ENCODE assay signal across 9 cellular contexts in genomic region chr4:40992472-40993298, GRCh38.
DNase-seq lines count a peak whose midpoint lies in the region; ATAC-seq and TF ChIP-seq lines count a peak whose summit lies in the region.
"Had no signal": no experiment of that assay in that cellular context is flagged by ENCODE, and none has a peak within 500 bp of the region (broad histone marks: within the 10 kb centered on the region; RNA-seq: fewer than 3 reads in every experiment).

No MANE protein-coding gene starts in this region.

- H3K27me3 ChIP-seq in right atrium auricular region (no peaks in the 10 kb centered on the region), RWPE2 (ENCODE audit: insufficient read depth, poor library complexity, severe bottlenecking) (no peaks in the 10 kb centered on the region), kidney epithelial cell (ENCODE audit: control insufficient read depth, insufficient read depth, low read length) (no peaks in the 10 kb centered on the region)

- DNase-seq in left cardiac atrium = no peak
- DNase-seq in right atrium auricular region (ENCODE audit: low spot score) = no peak
- no peak for DNase-seq in RWPE2 (ENCODE audit: low spot score)
- peak; percentile 45 for DNase-seq in kidney epithelial cell (ENCODE audit: low read depth)
- DNase-seq in stimulated activated effector memory CD8-positive, alpha-beta T cell treated with anti-CD3 and anti-CD28 coated beads, Interleukin-12 subunit alpha, Interleukin-12 subunit beta, amount 100 ng/mL, for 72 hours (ENCODE audit: low spot score in 2 of 2) = no peak
- DNase-seq in mesenteric fat pad (ENCODE audit: low spot score) = no peak
- DNase-seq in stimulated activated CD4-positive, alpha-beta T cell treated with anti-CD3 and anti-CD28 coated beads, Interleukin-15, amount 100 ng/mL, for 24 hours = no peak
- DNase-seq: DND-41 had no signal

- H3K4me1 Mint-ChIP-seq in stimulated activated effector memory CD8-positive, alpha-beta T cell treated with anti-CD3 and anti-CD28 coated beads, Interleukin-12 subunit alpha, Interleukin-12 subunit beta, amount 100 ng/mL, for 72 hours = no peaks in the 10 kb centered on the region

- H3K36me3 Mint-ChIP-seq in stimulated activated effector memory CD8-positive, alpha-beta T cell treated with anti-CD3 and anti-CD28 coated beads, Interleukin-12 subunit alpha, Interleukin-12 subunit beta, amount 100 ng/mL, for 72 hours = no peaks in the 10 kb centered on the region

- H3K4me1 ChIP-seq in right atrium auricular region (peaks cover 0 to 19% of the 10 kb centered on the region in 2 donors), RWPE2 (ENCODE audit: insufficient read depth, poor library complexity, severe bottlenecking) (peaks cover 57% of the 10 kb centered on the region)

- ATAC-seq in left cardiac atrium (peak; percentile 8 to 19), HG02981 (IDR thresholded peaks at IDR 0.05; ENCODE audit: unreplicated experiment) (peak; percentile 81), RWPE2 (ENCODE audit: low read depth) (peak; percentile 60)
- ATAC-seq in stimulated activated effector memory CD8-positive, alpha-beta T cell treated with anti-CD3 and anti-CD28 coated beads, Interleukin-12 subunit alpha, Interleukin-12 subunit beta, amount 100 ng/mL, for 72 hours = no peak

- H3K27ac ChIP-seq in right atrium auricular region = peak overlapping the region in 1 of 2 donors; percentile 1
- H3K27ac ChIP-seq in RWPE2 (ENCODE audit: poor library complexity, severe bottlenecking) = peak overlapping the region; percentile 94

- H3K9me3 ChIP-seq in right atrium auricular region = no peaks in the 10 kb centered on the region
- no peaks in the 10 kb centered on the region for H3K9me3 ChIP-seq in RWPE2 (ENCODE audit: severe bottlenecking)

- peaks cover 4% of the 10 kb centered on the region for H3K9me3 Mint-ChIP-seq in stimulated activated effector memory CD8-positive, alpha-beta T cell treated with anti-CD3 and anti-CD28 coated beads, Interleukin-12 subunit alpha, Interleukin-12 subunit beta, amount 100 ng/mL, for 72 hours

- no peak overlapping the region for H3K27ac Mint-ChIP-seq in stimulated activated effector memory CD8-positive, alpha-beta T cell treated with anti-CD3 and anti-CD28 coated beads, Interleukin-12 subunit alpha, Interleukin-12 subunit beta, amount 100 ng/mL, for 72 hours

- TF ChIP-seq CTCF in right atrium auricular region (IDR thresholded peaks at IDR 0.05) (no peak), RWPE2 (IDR thresholded peaks at IDR 0.05; ENCODE audit: poor library complexity, severe bottlenecking) (no peak), kidney epithelial cell (IDR thresholded peaks at IDR 0.05; ENCODE audit: insufficient read depth, low read length, poor library complexity, severe bottlenecking) (no peak)

- intact Hi-C loops in left cardiac atrium (cut with DNase I) = no loop called here

- H3K36me3 ChIP-seq in right atrium auricular region (no peaks in the 10 kb centered on the region), RWPE2 (ENCODE audit: low read depth) (peaks cover 8% of the 10 kb centered on the region; the same call in 1 of the 2 replicates), kidney epithelial cell (ENCODE audit: control insufficient read depth, insufficient read depth, low read length) (no peaks in the 10 kb centered on the region)

- H3K4me3 Mint-ChIP-seq in stimulated activated effector memory CD8-positive, alpha-beta T cell treated with anti-CD3 and anti-CD28 coated beads, Interleukin-12 subunit alpha, Interleukin-12 subunit beta, amount 100 ng/mL, for 72 hours = no peak overlapping the region

- H3K4me3 ChIP-seq in right atrium auricular region (no peak overlapping the region), RWPE2 (ENCODE audit: severe bottlenecking) (no peak overlapping the region), kidney epithelial cell (ENCODE audit: low read depth, low read length) (no peak overlapping the region)
